Comparison of ENCODE assay signal across 20 cellular contexts in the genomic region with DNA sequence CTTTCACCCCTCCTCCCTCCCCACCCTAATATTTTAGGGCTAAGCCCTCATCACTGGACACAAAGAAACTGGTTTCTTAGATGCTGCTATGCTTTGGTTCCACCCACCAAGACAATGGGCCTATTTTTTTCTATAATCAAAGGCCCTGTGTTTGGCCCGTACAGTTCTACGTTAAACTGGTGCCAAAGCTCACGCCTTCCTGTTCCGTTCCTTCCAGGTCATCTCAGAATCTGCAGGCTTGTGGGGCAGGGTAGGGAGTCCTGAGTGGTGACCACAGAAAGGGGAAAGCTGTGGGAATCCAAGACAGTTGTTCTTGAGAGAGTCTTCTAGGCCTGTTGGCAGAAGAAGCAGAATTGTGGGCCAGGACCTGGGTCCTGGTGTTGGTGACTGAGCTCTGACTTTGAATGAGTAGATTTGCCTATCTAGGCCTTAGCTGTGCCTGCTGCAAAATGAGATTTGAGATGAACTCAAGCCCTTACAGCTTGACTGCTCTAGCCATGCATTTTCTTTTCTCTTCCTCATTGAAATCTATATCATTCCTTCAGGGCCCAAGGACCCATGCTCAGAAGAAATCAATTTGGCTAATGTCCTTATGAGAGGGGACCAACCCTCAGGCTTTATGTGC. TPM values are rescaled to one million over a fixed set of nuclear protein-coding genes. Genes with fewer than 3 reads are reported as not detected.
DNase-seq lines count a peak whose midpoint lies in the region; ATAC-seq and FAIRE-seq lines count a peak whose summit lies in the region.
"Had no signal": no experiment of that assay in that cellular context is flagged by ENCODE, and none has a peak within 500 bp of the region (broad histone marks: within the 10 kb centered on the region; RNA-seq: fewer than 3 reads in every experiment).

No MANE protein-coding gene starts in this region.

- peak in 51 of 56 donors; percentile 10 to 85 (median 54) for DNase-seq in amygdala (lab: John Stamatoyannopoulos, UW)
- peak in 1 of 3 donors; percentile 56 for DNase-seq in right cardiac atrium
- peak; percentile 19 for DNase-seq in small intestine
- DNase-seq in activated CD8-positive, alpha-beta T cell treated with anti-CD3 and anti-CD28 coated beads, Interleukin-2, amount 10 ng/mL, durations not matched to agents 7 days and 5 days: no peak
- no peak for DNase-seq in cerebellum (ENCODE audit: low spot score)
- DNase-seq: activated CD4-positive, alpha-beta T cell treated with anti-CD3 and anti-CD28 coated beads for 1 hour; DMS79; effector CD8-positive, alpha-beta T cell; lower lobe of right lung; NCI-H1694; NCI-H345; SHP77; stimulated activated CD4-positive, alpha-beta T cell treated with anti-CD3 and anti-CD28 coated beads, Interleukin-2, amount 100 ng/mL, for 48 hours had no signal

- peak overlapping the region in 2 of 3 donors; percentile 36 to 87 for H3K27ac Mint-ChIP-seq in IgD-negative memory B cell
- H3K27ac Mint-ChIP-seq in activated CD8-positive, alpha-beta T cell treated with anti-CD3 and anti-CD28 coated beads, Interleukin-2, amount 10 ng/mL, durations not matched to agents 7 days and 5 days: no peak overlapping the region
- H3K27ac Mint-ChIP-seq: nephron had no signal

- H3K4me3 Mint-ChIP-seq in IgD-negative memory B cell: no peak overlapping the region
- H3K4me3 Mint-ChIP-seq in activated CD8-positive, alpha-beta T cell treated with anti-CD3 and anti-CD28 coated beads, Interleukin-2, amount 10 ng/mL, durations not matched to agents 7 days and 5 days: no peak overlapping the region
- H3K4me3 Mint-ChIP-seq: nephron had no signal

- intact Hi-C loops in right cardiac atrium (cut with DNase I): no loop called here

- H3K9me3 ChIP-seq in right cardiac atrium (ENCODE audit: control insufficient read depth, low read length): no peaks in the 10 kb centered on the region
- no peaks in the 10 kb centered on the region for H3K9me3 ChIP-seq in small intestine (ENCODE audit: control insufficient read depth, low read depth)
- H3K9me3 ChIP-seq: BLaER1, lower lobe of right lung, thoracic aorta had no signal

- peaks cover 2% of the 10 kb centered on the region for H3K36me3 Mint-ChIP-seq in IgD-negative memory B cell
- H3K36me3 Mint-ChIP-seq in activated CD8-positive, alpha-beta T cell treated with anti-CD3 and anti-CD28 coated beads, Interleukin-2, amount 10 ng/mL, durations not matched to agents 7 days and 5 days (ENCODE audit: low read depth): no peaks in the 10 kb centered on the region

- POLR2A ChIA-PET in activated CD8-positive, alpha-beta T cell treated with anti-CD3 and anti-CD28 coated beads, Interleukin-2, amount 10 ng/mL, durations not matched to agents 7 days and 5 days (lab: Charles Lee): no interaction called here

- no peak overlapping the region for H3K4me3 ChIP-seq in right cardiac atrium (ENCODE audit: low read length)
- H3K4me3 ChIP-seq in small intestine (ENCODE audit: low read depth in 1 of 2, low read length in 2 of 2): no peak overlapping the region
- H3K4me3 ChIP-seq: BLaER1, lower lobe of right lung, thoracic aorta had no signal

- FAIRE-seq in small intestine (lab: Jason Lieb, UNC): no peak
- FAIRE-seq: HTR-8/SVneo had no signal

- H3K4me1 Mint-ChIP-seq in IgD-negative memory B cell: peaks cover 18 to 31% (median 28%) of the 10 kb centered on the region in 3 donors
- H3K4me1 Mint-ChIP-seq in activated CD8-positive, alpha-beta T cell treated with anti-CD3 and anti-CD28 coated beads, Interleukin-2, amount 10 ng/mL, durations not matched to agents 7 days and 5 days (ENCODE audit: low read depth): peaks cover 18% of the 10 kb centered on the region

- H3K4me1 ChIP-seq in right cardiac atrium (ENCODE audit: control insufficient read depth, insufficient read depth, low read length): peaks cover 3% of the 10 kb centered on the region
- peaks cover 0 to 3% of the 10 kb centered on the region in 2 donors for H3K4me1 ChIP-seq in small intestine (ENCODE audit: control insufficient read depth in 2 of 2, insufficient read depth in 1 of 2, low read depth in 1 of 2, low read length in 1 of 2)

- no peaks in the 10 kb centered on the region for H3K9me3 Mint-ChIP-seq in IgD-negative memory B cell
- no peaks in the 10 kb centered on the region for H3K9me3 Mint-ChIP-seq in activated CD8-positive, alpha-beta T cell treated with anti-CD3 and anti-CD28 coated beads, Interleukin-2, amount 10 ng/mL, durations not matched to agents 7 days and 5 days (ENCODE audit: insufficient read depth)
- H3K9me3 Mint-ChIP-seq: nephron had no signal

- no peaks in the 10 kb centered on the region for H3K27me3 Mint-ChIP-seq in IgD-negative memory B cell
- no peaks in the 10 kb centered on the region for H3K27me3 Mint-ChIP-seq in activated CD8-positive, alpha-beta T cell treated with anti-CD3 and anti-CD28 coated beads, Interleukin-2, amount 10 ng/mL, durations not matched to agents 7 days and 5 days (ENCODE audit: low read depth)

- no peak overlapping the region for H3K27ac ChIP-seq in right cardiac atrium (ENCODE audit: low read length)
- H3K27ac ChIP-seq in small intestine (ENCODE audit: low read depth in 1 of 2, low read length in 1 of 2): no peak overlapping the region
- H3K27ac ChIP-seq: BLaER1, lower lobe of right lung, thoracic aorta had no signal

- WGBS in right cardiac atrium: 36% methylated on average over 4 of the region's 4 CpGs
- WGBS in small intestine, 3 donors: 14 to 51% (median 49%) methylated on average over 4 of the region's 4 CpGs

- CTCF ChIA-PET in activated CD8-positive, alpha-beta T cell treated with anti-CD3 and anti-CD28 coated beads, Interleukin-2, amount 10 ng/mL, durations not matched to agents 7 days and 5 days (lab: Charles Lee): interaction anchor here (1.1 to 2.4 kb wide), 2 partner anchors 11 to 23 kb away, joined by 3 to 10 read pairs; no protein-coding TSS in a partner anchor

- H3K36me3 ChIP-seq in small intestine (ENCODE audit: control insufficient read depth in 2 of 2, insufficient read depth in 2 of 2, low read length in 2 of 2): no peaks in the 10 kb centered on the region
- H3K36me3 ChIP-seq: BLaER1, lower lobe of right lung, thoracic aorta had no signal

- no peaks in the 10 kb centered on the region for H3K27me3 ChIP-seq in right cardiac atrium (ENCODE audit: control insufficient read depth, insufficient read depth)
- H3K27me3 ChIP-seq in small intestine (ENCODE audit: control insufficient read depth in 2 of 2, insufficient read depth in 2 of 2, low read length in 2 of 2): no peaks in the 10 kb centered on the region
- H3K27me3 ChIP-seq: BLaER1 had no signal

- ATAC-seq in right cardiac atrium: peak; percentile 74 to 82
- ATAC-seq in activated CD8-positive, alpha-beta T cell treated with anti-CD3 and anti-CD28 coated beads, Interleukin-2, amount 10 ng/mL, durations not matched to agents 7 days and 5 days: no peak
- ATAC-seq in GM21423 (IDR thresholded peaks at IDR 0.05; ENCODE audit: unreplicated experiment): no peak
- ATAC-seq: HCT116, lower lobe of right lung had no signal

RNA-seq across cellular contexts. Expression of a gene that starts 19.1 kb away (rescaled TPM):
- 0.25 TPM for polyA plus RNA-seq in IgD-negative memory B cell
- total RNA-seq in right cardiac atrium: not detected
- polyA plus RNA-seq in right cardiac atrium: not detected
- polyA plus RNA-seq in small intestine: 1 to 10 TPM in 2 of 3 donors, under 1 TPM in 1; 0.70 to 1.6 (median 1.1) TPM
- not detected for total RNA-seq in activated CD8-positive, alpha-beta T cell treated with anti-CD3 and anti-CD28 coated beads, Interleukin-2, amount 10 ng/mL, durations not matched to agents 7 days and 5 days
- not detected for total RNA-seq in cerebellum

RNA-seq across cellular contexts. Expression of a gene that starts 34.6 kb away (rescaled TPM):
- polyA plus RNA-seq in IgD-negative memory B cell (15.0 TPM), right cardiac atrium (81.6 TPM), small intestine (10 to 100 TPM; 10.1 to 40.2 (median 17.3) TPM)
- total RNA-seq in right cardiac atrium (10 to 100 TPM in 2 of 4 donors, 1 to 10 TPM in 2; 9.4 to 44.9 (median 12.3) TPM), cerebellum (13.0 TPM)
- 10 to 100 TPM; 33.4 to 34.6 TPM for total RNA-seq in activated CD8-positive, alpha-beta T cell treated with anti-CD3 and anti-CD28 coated beads, Interleukin-2, amount 10 ng/mL, durations not matched to agents 7 days and 5 days

Comparison
In these comparisons a context has a peak if more than half of its experiments do, and no peak if none do; other contexts are left out.
1. DNase-seq: peak in amygdala (51 of 56) and small intestine (single experiment); none in activated CD8-positive, alpha-beta T cell treated with anti-CD3 and anti-CD28 coated beads, Interleukin-2, amount 10 ng/mL, durations not matched to agents 7 days and 5 days (single experiment) and cerebellum (single experiment).
2. ATAC-seq: peak in right cardiac atrium (2 of 2); none in activated CD8-positive, alpha-beta T cell treated with anti-CD3 and anti-CD28 coated beads, Interleukin-2, amount 10 ng/mL, durations not matched to agents 7 days and 5 days (single experiment) and GM21423 (single experiment).